In genomic region chr11:126214446-126215240, GRCh38 we compare ENCODE assay signal across 1 cellular context.
TF ChIP-seq lines count a peak whose summit lies in the region.

No MANE protein-coding gene starts in this region.

TF ChIP-seq in endothelial cell of umbilical vein, 7 proteins besides CTCF, POLR2A, EP300 and RAD21:
- TF ChIP-seq MYC (IDR thresholded peaks at IDR 0.05; ENCODE audit: low read depth, low read length) = no peak
- TF ChIP-seq FOS (IDR thresholded peaks at IDR 0.05; ENCODE audit: borderline replicate concordance, insufficient read depth, low read length) = no peak
- no peak for TF ChIP-seq EZH2 (IDR thresholded peaks at IDR 0.05; ENCODE audit: borderline replicate concordance, low read depth, low read length, severe bottlenecking)
